ENCODE assay signal across 13 cellular contexts in genomic region chr9:87663556-87663955, GRCh38.
DNase-seq lines count a peak whose midpoint lies in the region; TF ChIP-seq lines count a peak whose summit lies in the region.
"Had no signal": no experiment of that assay in that cellular context is flagged by ENCODE, and none has a peak within 500 bp of the region (broad histone marks: within the 10 kb centered on the region; RNA-seq: fewer than 3 reads in every experiment).

No MANE protein-coding gene starts in this region.

- H3K36me3 Mint-ChIP-seq in chondrocyte (ENCODE audit: low read depth): peaks cover 35% of the 10 kb centered on the region
- H3K36me3 Mint-ChIP-seq in mesothelial cell of epicardium: peaks cover 71% of the 10 kb centered on the region
- H3K36me3 Mint-ChIP-seq in type B pancreatic cell: peaks cover 78% of the 10 kb centered on the region
- H3K36me3 Mint-ChIP-seq: CD8-positive, alpha-beta memory T cell had no signal

- no peak overlapping the region for H3K4me3 Mint-ChIP-seq in chondrocyte (ENCODE audit: unreplicated experiment)
- no peak overlapping the region for H3K4me3 Mint-ChIP-seq in mesothelial cell of epicardium
- H3K4me3 Mint-ChIP-seq in type B pancreatic cell: no peak overlapping the region
- H3K4me3 Mint-ChIP-seq: CD8-positive, alpha-beta memory T cell; HFFc6 had no signal

- TF ChIP-seq EP300 in esophagus muscularis mucosa (IDR thresholded peaks at IDR 0.05): no peak

- H3K27me3 Mint-ChIP-seq in chondrocyte (ENCODE audit: low read depth): no peaks in the 10 kb centered on the region
- H3K27me3 Mint-ChIP-seq in mesothelial cell of epicardium (ENCODE audit: low read depth): no peaks in the 10 kb centered on the region
- H3K27me3 Mint-ChIP-seq in type B pancreatic cell: no peaks in the 10 kb centered on the region

- 93% methylated on average over 6 of the region's 6 CpGs for WGBS in esophagus muscularis mucosa

- DNase-seq in NCI-H526 treated with DMSO at 0.1 percent for 48 hours (lab: John Stamatoyannopoulos, UW) (peak; percentile 11), chondrocyte (ENCODE audit: low spot score) (no peak), mesothelial cell of epicardium (ENCODE audit: low spot score in 2 of 2, unreplicated experiment in 2 of 2) (no peak), type B pancreatic cell (ENCODE audit: extremely low spot score, unreplicated experiment) (no peak), esophagus muscularis mucosa (ENCODE audit: extremely low spot score) (no peak), foreskin melanocyte (no peak), T-helper 2 cell (no peak)
- DNase-seq: CD8-positive, alpha-beta memory T cell; NCI-H1417 treated with DMSO at 0.1 percent for 48 hours; NCI-H187 treated with DMSO at 0.1 percent for 48 hours; NCI-H2227 treated with DMSO at 0.1 percent for 48 hours had no signal

- no peak overlapping the region for H3K4me3 ChIP-seq in esophagus muscularis mucosa
- H3K4me3 ChIP-seq: SJSA1 had no signal

- TF ChIP-seq POLR2A in esophagus muscularis mucosa (IDR thresholded peaks at IDR 0.05; ENCODE audit: low read depth): no peak

- peaks cover 0 to 66% (median 24%) of the 10 kb centered on the region in 4 donors for H3K36me3 ChIP-seq in esophagus muscularis mucosa

- H3K27ac ChIP-seq in esophagus muscularis mucosa (replicated peaks in 1 of 4): no peak overlapping the region
- H3K27ac ChIP-seq: SJSA1 had no signal

- H3K9me3 Mint-ChIP-seq in chondrocyte (ENCODE audit: low read depth) (peaks cover 2% of the 10 kb centered on the region), mesothelial cell of epicardium (peaks cover 11% of the 10 kb centered on the region), type B pancreatic cell (no peaks in the 10 kb centered on the region)

- H3K27me3 ChIP-seq in esophagus muscularis mucosa: no peaks in the 10 kb centered on the region
- H3K27me3 ChIP-seq: SJSA1 had no signal

- intact Hi-C loops in esophagus muscularis mucosa (cut with DNase I): loop anchor here (2.0 kb wide), 1 partner anchor 327 kb away; no protein-coding TSS in a partner anchor

- H3K9me3 ChIP-seq in esophagus muscularis mucosa: peaks cover 0 to 8% (median 0%) of the 10 kb centered on the region in 4 donors

- TF ChIP-seq CTCF in chondrocyte (IDR thresholded peaks at IDR 0.05) (no peak), mesothelial cell of epicardium (IDR thresholded peaks at IDR 0.05; ENCODE audit: unreplicated experiment) (no peak), type B pancreatic cell (conservative IDR thresholded peaks at IDR 0.05) (no peak), esophagus muscularis mucosa (IDR thresholded peaks at IDR 0.05) (no peak)

- H3K4me1 Mint-ChIP-seq in chondrocyte (ENCODE audit: low read depth) (peaks cover 30% of the 10 kb centered on the region), mesothelial cell of epicardium (peaks cover 15% of the 10 kb centered on the region), type B pancreatic cell (ENCODE audit: unreplicated experiment) (peaks cover 16% of the 10 kb centered on the region)
- H3K4me1 Mint-ChIP-seq: CD8-positive, alpha-beta memory T cell had no signal

- peaks cover 0 to 27% (median 20%) of the 10 kb centered on the region in 4 donors for H3K4me1 ChIP-seq in esophagus muscularis mucosa

- peak overlapping the region; percentile 84 for H3K27ac Mint-ChIP-seq in chondrocyte (ENCODE audit: unreplicated experiment)
- peak overlapping the region; percentile 49 for H3K27ac Mint-ChIP-seq in mesothelial cell of epicardium
- peak overlapping the region; percentile 43 for H3K27ac Mint-ChIP-seq in type B pancreatic cell
- H3K27ac Mint-ChIP-seq: CD8-positive, alpha-beta memory T cell; HFFc6 had no signal
